Comparison of ENCODE assay signal across 1 cellular context in genomic region chr5:174725991-174726601, GRCh38.
A peak's percentile ranks its signal among the peaks of the same experiment; 100 is the strongest.
TF ChIP-seq lines count a peak whose summit lies in the region.

No MANE protein-coding gene starts in this region.

TF ChIP-seq in HEK293, 187 proteins besides CTCF, POLR2A, EP300 and RAD21 (continued from another document):
- TF ChIP-seq, protein P1, sequence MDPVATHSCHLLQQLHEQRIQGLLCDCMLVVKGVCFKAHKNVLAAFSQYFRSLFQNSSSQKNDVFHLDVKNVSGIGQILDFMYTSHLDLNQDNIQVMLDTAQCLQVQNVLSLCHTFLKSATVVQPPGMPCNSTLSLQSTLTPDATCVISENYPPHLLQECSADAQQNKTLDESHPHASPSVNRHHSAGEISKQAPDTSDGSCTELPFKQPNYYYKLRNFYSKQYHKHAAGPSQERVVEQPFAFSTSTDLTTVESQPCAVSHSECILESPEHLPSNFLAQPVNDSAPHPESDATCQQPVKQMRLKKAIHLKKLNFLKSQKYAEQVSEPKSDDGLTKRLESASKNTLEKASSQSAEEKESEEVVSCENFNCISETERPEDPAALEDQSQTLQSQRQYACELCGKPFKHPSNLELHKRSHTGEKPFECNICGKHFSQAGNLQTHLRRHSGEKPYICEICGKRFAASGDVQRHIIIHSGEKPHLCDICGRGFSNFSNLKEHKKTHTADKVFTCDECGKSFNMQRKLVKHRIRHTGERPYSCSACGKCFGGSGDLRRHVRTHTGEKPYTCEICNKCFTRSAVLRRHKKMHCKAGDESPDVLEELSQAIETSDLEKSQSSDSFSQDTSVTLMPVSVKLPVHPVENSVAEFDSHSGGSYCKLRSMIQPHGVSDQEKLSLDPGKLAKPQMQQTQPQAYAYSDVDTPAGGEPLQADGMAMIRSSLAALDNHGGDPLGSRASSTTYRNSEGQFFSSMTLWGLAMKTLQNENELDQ (tag by site-specific recombination; IDR thresholded peaks at IDR 0.05; ENCODE audit: low read depth): no peak
- no peak for TF ChIP-seq HOXC10 (CRISPR knock-in tag; IDR thresholded peaks at IDR 0.05)
- no peak for TF ChIP-seq PRDM10 (tag by site-specific recombination; IDR thresholded peaks at IDR 0.05)
- peak; percentile 33; the same call in 1 of the 2 replicates for TF ChIP-seq TCF7L2 (IDR thresholded peaks at IDR 0.05; ENCODE audit: borderline replicate concordance, low read depth, low read length)
- TF ChIP-seq ZSCAN4 (tag by site-specific recombination; IDR thresholded peaks at IDR 0.05): no peak
- TF ChIP-seq ZNF791 (tag by site-specific recombination; IDR thresholded peaks at IDR 0.05): no peak
- TF ChIP-seq ATF2 (tag by site-specific recombination; IDR thresholded peaks at IDR 0.05; ENCODE audit: low read depth): peak; percentile 73
- TF ChIP-seq ZNF341 (tag by site-specific recombination; IDR thresholded peaks at IDR 0.05; ENCODE audit: low read depth): peak; percentile 23; the same call in 1 of the 2 replicates
- TF ChIP-seq ZNF514 (tag by site-specific recombination; IDR thresholded peaks at IDR 0.05): no peak
- 0 out of 2 replicates have a peak, but pooled peaks have one; percentile 32 for TF ChIP-seq ZEB2 (tag by site-specific recombination; IDR thresholded peaks at IDR 0.05)
- TF ChIP-seq ZNF266 (tag by site-specific recombination; IDR thresholded peaks at IDR 0.05; ENCODE audit: low read depth): no peak
